In genomic region chr9:96413312-96414221, GRCh38 we compare ENCODE assay signal across 8 cellular contexts. TPM values are rescaled to one million over a fixed set of nuclear protein-coding genes. Genes with fewer than 3 reads are reported as not detected.
DNase-seq lines count a peak whose midpoint lies in the region; ATAC-seq and TF ChIP-seq lines count a peak whose summit lies in the region.

No MANE protein-coding gene starts in this region.

- BruUV-seq in mammary epithelial cell (replicated peaks; lab: Mats Ljungman, UMichigan) = no TSS peak

- peaks cover 65% of the 10 kb centered on the region for H3K79me2 ChIP-seq in mammary epithelial cell (ENCODE audit: insufficient read depth, low read length)

- H3K9me3 ChIP-seq in mammary epithelial cell (replicated peaks; ENCODE audit: insufficient read depth, low read length) (no peaks in the 10 kb centered on the region), aorta (ENCODE audit: control insufficient read depth, low read length) (no peaks in the 10 kb centered on the region)

- no peaks in the 10 kb centered on the region for H3K9me3 Mint-ChIP-seq in stimulated activated effector memory CD8-positive, alpha-beta T cell treated with anti-CD3 and anti-CD28 coated beads, Interleukin-12 subunit alpha, Interleukin-12 subunit beta, amount 100 ng/mL, for 72 hours

- H3K27ac ChIP-seq in mammary epithelial cell (ENCODE audit: insufficient read depth, low read depth, low read length) (no peak overlapping the region), aorta (ENCODE audit: low read depth in 1 of 2, low read length in 2 of 2) (no peak overlapping the region)

- H3K36me3 Mint-ChIP-seq in stimulated activated effector memory CD8-positive, alpha-beta T cell treated with anti-CD3 and anti-CD28 coated beads, Interleukin-12 subunit alpha, Interleukin-12 subunit beta, amount 100 ng/mL, for 72 hours = peaks cover 92% of the 10 kb centered on the region

- H3K27me3 ChIP-seq in mammary epithelial cell (ENCODE audit: insufficient read depth, low read length) = no peaks in the 10 kb centered on the region
- no peaks in the 10 kb centered on the region for H3K27me3 ChIP-seq in aorta (ENCODE audit: control insufficient read depth in 1 of 2, insufficient read depth in 2 of 2, low read length in 1 of 2)

- no peak overlapping the region for H3K9ac ChIP-seq in mammary epithelial cell (ENCODE audit: insufficient read depth, low read length)

- no peaks in the 10 kb centered on the region for H3K4me1 ChIP-seq in mammary epithelial cell (ENCODE audit: insufficient read depth, low read length)
- no peaks in the 10 kb centered on the region for H3K4me1 ChIP-seq in aorta (ENCODE audit: control insufficient read depth in 1 of 2, insufficient read depth in 2 of 2, low read length in 2 of 2)

- ATAC-seq in GM19324 (IDR thresholded peaks at IDR 0.05; ENCODE audit: low FRiP score, unreplicated experiment) (peak; percentile 16), aorta (ENCODE audit: low FRiP score) (no peak), sciatic nerve (no peak), HG02763 (IDR thresholded peaks at IDR 0.05; ENCODE audit: unreplicated experiment) (no peak)
- no peak for ATAC-seq in stimulated activated effector memory CD8-positive, alpha-beta T cell treated with anti-CD3 and anti-CD28 coated beads, Interleukin-12 subunit alpha, Interleukin-12 subunit beta, amount 100 ng/mL, for 72 hours

- no peak overlapping the region for H3K4me3 ChIP-seq in mammary epithelial cell (replicated peaks in 1 of 3; ENCODE audit: insufficient read depth in 1 of 3, low read depth in 2 of 3, low read length in 3 of 3)
- no peak overlapping the region for H3K4me3 ChIP-seq in aorta (ENCODE audit: low read length in 2 of 2)

- TF ChIP-seq CTCF in mammary epithelial cell (conservative IDR thresholded peaks at IDR 0.05 in 1 of 2, IDR thresholded peaks at IDR 0.05 in 1 of 2; ENCODE audit: extremely low read depth in 1 of 2, insufficient read depth in 1 of 2, low read depth in 1 of 2, low read length in 2 of 2) = no peak

- peak overlapping the region; percentile 22 for H3K4me2 ChIP-seq in mammary epithelial cell (ENCODE audit: insufficient read depth, low read depth, low read length)

- peaks cover 36% of the 10 kb centered on the region for H3K4me1 Mint-ChIP-seq in stimulated activated effector memory CD8-positive, alpha-beta T cell treated with anti-CD3 and anti-CD28 coated beads, Interleukin-12 subunit alpha, Interleukin-12 subunit beta, amount 100 ng/mL, for 72 hours

- intact Hi-C loops in mammary epithelial cell (cut with micrococcal nuclease) (loop anchor here (10.0 kb wide), 1 partner anchor 179 kb away; no protein-coding TSS in a partner anchor), aorta (cut with DNase I) (no loop called here), sciatic nerve (cut with DNase I) (no loop called here)

- H3K36me3 ChIP-seq in mammary epithelial cell (ENCODE audit: insufficient read depth, low read length) (no peaks in the 10 kb centered on the region), aorta (ENCODE audit: control insufficient read depth in 1 of 2, insufficient read depth in 2 of 2, low read length in 1 of 2) (no peaks in the 10 kb centered on the region)

- DNase-seq in Ammon's horn (ENCODE audit: low spot score) (peak; percentile 81), NCI-H2081 treated with DMSO at 0.1 percent for 48 hours (lab: John Stamatoyannopoulos, UW) (peak; percentile 33), mammary epithelial cell (no peak), aorta (no peak), sciatic nerve (ENCODE audit: low spot score) (no peak)
- DNase-seq in stimulated activated effector memory CD8-positive, alpha-beta T cell treated with anti-CD3 and anti-CD28 coated beads, Interleukin-12 subunit alpha, Interleukin-12 subunit beta, amount 100 ng/mL, for 72 hours (ENCODE audit: low spot score in 2 of 2) = no peak

- H3K4me3 Mint-ChIP-seq in stimulated activated effector memory CD8-positive, alpha-beta T cell treated with anti-CD3 and anti-CD28 coated beads, Interleukin-12 subunit alpha, Interleukin-12 subunit beta, amount 100 ng/mL, for 72 hours = peak overlapping the region; percentile 90

- 30% methylated on average over 7 of the region's 7 CpGs for WGBS in mammary epithelial cell (ENCODE audit: low coverage, missing lambda C conversion rate)
- WGBS in aorta, 2 donors = 35 to 42% methylated on average over 7 of the region's 7 CpGs

- H3K27ac Mint-ChIP-seq in stimulated activated effector memory CD8-positive, alpha-beta T cell treated with anti-CD3 and anti-CD28 coated beads, Interleukin-12 subunit alpha, Interleukin-12 subunit beta, amount 100 ng/mL, for 72 hours = peak overlapping the region; percentile 85

- no peaks in the 10 kb centered on the region for H4K20me1 ChIP-seq in mammary epithelial cell (ENCODE audit: insufficient read depth, low read length)

- in situ Hi-C loops in mammary epithelial cell (cut with MboI; ENCODE audit: low sequenced_read_pairs in 2 of 2) = no loop called here

- CTCF ChIA-PET in mammary epithelial cell (lab: Charles Lee; ENCODE audit: low non-redundant PET) = interaction anchor here (0.5 kb wide), 1 partner anchor 29 kb away, joined by 5 read pairs; no protein-coding TSS in a partner anchor

- dilution Hi-C loops in mammary epithelial cell (cut with HindIII; ENCODE audit: low sequenced_read_pairs) = no loop called here

- H2AFZ ChIP-seq in mammary epithelial cell (ENCODE audit: low read depth, low read length) = peak overlapping the region; percentile 42

RNA-seq across cellular contexts. Expression of gene ZNF367, which starts 4.6 kb away (rescaled TPM):
- 1 to 10 TPM; 1.5 to 7.9 TPM for total RNA-seq in mammary epithelial cell
- polyA plus RNA-seq in mammary epithelial cell = 4.2 TPM
- polyA minus RNA-seq in mammary epithelial cell = 4.9 TPM
- 1 to 10 TPM; 1.3 to 1.8 TPM for total RNA-seq in aorta
- 1 to 10 TPM; 1.4 TPM for polyA plus RNA-seq in aorta
- total RNA-seq in sciatic nerve = 1.6 TPM

RNA-seq across cellular contexts. Expression of gene SLC35D2, which starts 30.1 kb away (rescaled TPM):
- total RNA-seq in mammary epithelial cell (10 to 100 TPM; 16.7 to 20.9 TPM), aorta (10 to 100 TPM; 18.0 to 22.0 TPM), sciatic nerve (30.3 TPM)
- polyA plus RNA-seq in mammary epithelial cell (13.1 TPM), aorta (10 to 100 TPM; 20.0 to 21.7 TPM)
- polyA minus RNA-seq in mammary epithelial cell = 47.4 TPM

RNA-seq across cellular contexts. Expression of gene HABP4, which starts 36.4 kb away (rescaled TPM):
- total RNA-seq in mammary epithelial cell (1 to 10 TPM; 7.7 to 9.6 TPM), aorta (10 to 100 TPM; 29.0 to 37.0 TPM), sciatic nerve (32.0 TPM)
- polyA plus RNA-seq in mammary epithelial cell (4.8 TPM), aorta (10 to 100 TPM; 48.6 to 66.9 TPM)
- polyA minus RNA-seq in mammary epithelial cell = 1.2 TPM

Comparison
In these comparisons a context has a peak if more than half of its experiments do, and no peak if none do; other contexts are left out.
1. DNase-seq: peak in Ammon's horn (single experiment) and NCI-H2081 treated with DMSO at 0.1 percent for 48 hours (single experiment); none in mammary epithelial cell (single experiment), stimulated activated effector memory CD8-positive, alpha-beta T cell treated with anti-CD3 and anti-CD28 coated beads, Interleukin-12 subunit alpha, Interleukin-12 subunit beta, amount 100 ng/mL, for 72 hours (0 of 2), aorta (0 of 2) and sciatic nerve (single experiment).